ENCODE assay signal across 11 cellular contexts in the genomic region with DNA sequence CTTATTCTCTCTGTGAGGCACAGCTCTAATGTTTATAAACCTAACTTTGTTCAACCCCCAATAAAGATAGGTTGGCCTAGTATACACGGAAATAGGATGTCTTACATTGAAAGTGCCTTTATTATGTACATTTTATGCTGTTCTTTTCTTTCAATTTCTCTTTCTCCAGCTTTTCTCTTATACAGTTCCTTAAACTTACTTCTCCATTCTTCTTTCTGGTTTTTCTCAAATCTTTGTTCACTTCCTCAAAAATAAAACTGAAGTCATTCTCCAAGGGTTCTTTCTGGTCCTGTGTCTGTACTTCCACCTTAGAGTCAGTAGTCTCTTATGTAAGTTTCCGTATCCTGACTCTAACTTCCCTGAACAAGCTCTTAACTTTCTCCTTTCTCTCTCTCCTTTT. TPM values are rescaled to one million over a fixed set of nuclear protein-coding genes. Genes with fewer than 3 reads are reported as not detected.
DNase-seq lines count a peak whose midpoint lies in the region; ATAC-seq and TF ChIP-seq lines count a peak whose summit lies in the region.
"Had no signal": no experiment of that assay in that cellular context is flagged by ENCODE, and none has a peak within 500 bp of the region (broad histone marks: within the 10 kb centered on the region; RNA-seq: fewer than 3 reads in every experiment).

No MANE protein-coding gene starts in this region.

- POLR2A ChIA-PET in activated CD8-positive, alpha-beta T cell treated with anti-CD3 and anti-CD28 coated beads for 36 hours (lab: Charles Lee), result interaction anchor here (1.6 kb wide), 1 partner anchor 9 kb away, joined by 4 read pairs; no protein-coding TSS in a partner anchor
- POLR2A ChIA-PET in activated CD8-positive, alpha-beta T cell treated with anti-CD3 and anti-CD28 coated beads, Interleukin-2, amount 10 ng/mL, durations not matched to agents 7 days and 5 days (lab: Charles Lee), result interaction anchor here (1.3 kb wide), 1 partner anchor 29 kb away, joined by 6 read pairs; the partner anchor contains the start of gene NAMPT

- peaks cover 6% of the 10 kb centered on the region for H3K36me3 Mint-ChIP-seq in activated CD8-positive, alpha-beta T cell treated with anti-CD3 and anti-CD28 coated beads for 36 hours (ENCODE audit: low read depth)
- peaks cover 2% of the 10 kb centered on the region for H3K36me3 Mint-ChIP-seq in activated CD8-positive, alpha-beta T cell treated with anti-CD3 and anti-CD28 coated beads, Interleukin-2, amount 10 ng/mL, durations not matched to agents 7 days and 5 days (ENCODE audit: low read depth)
- no peaks in the 10 kb centered on the region for H3K36me3 Mint-ChIP-seq in stimulated activated naive B cell treated with anti-CD40 and anti-IgM and Interleukin-4, amounts not matched to agents 10 μg/mL and 1 μg/mL and 100 μg/mL, for 72 hours

- H3K4me3 Mint-ChIP-seq in activated CD8-positive, alpha-beta T cell treated with anti-CD3 and anti-CD28 coated beads for 36 hours, result no peak overlapping the region
- no peak overlapping the region for H3K4me3 Mint-ChIP-seq in activated CD8-positive, alpha-beta T cell treated with anti-CD3 and anti-CD28 coated beads, Interleukin-2, amount 10 ng/mL, durations not matched to agents 7 days and 5 days
- peak overlapping the region; percentile 4 to 25 for H3K4me3 Mint-ChIP-seq in stimulated activated naive B cell treated with anti-CD40 and anti-IgM and Interleukin-4, amounts not matched to agents 10 μg/mL and 1 μg/mL and 100 μg/mL, for 72 hours
- H3K4me3 Mint-ChIP-seq: neural crest cell had no signal

- ATAC-seq in activated CD8-positive, alpha-beta T cell treated with anti-CD3 and anti-CD28 coated beads for 36 hours, result no peak
- ATAC-seq in activated CD8-positive, alpha-beta T cell treated with anti-CD3 and anti-CD28 coated beads, Interleukin-2, amount 10 ng/mL, durations not matched to agents 7 days and 5 days, result no peak
- no peak for ATAC-seq in RWPE2 (ENCODE audit: low read depth)
- ATAC-seq in left cardiac atrium, result peak; percentile 12 to 45
- peak; percentile 89 to 91 for ATAC-seq in stimulated activated naive B cell treated with anti-CD40 and anti-IgM and Interleukin-4, amounts not matched to agents 10 μg/mL and 1 μg/mL and 100 μg/mL, for 72 hours (replicated peaks)
- ATAC-seq in HG02610 (IDR thresholded peaks at IDR 0.05; ENCODE audit: unreplicated experiment), result no peak
- no peak for ATAC-seq in GM21786 (IDR thresholded peaks at IDR 0.05; ENCODE audit: unreplicated experiment)

- intact Hi-C loops in activated CD8-positive, alpha-beta T cell treated with anti-CD3 and anti-CD28 coated beads for 36 hours (cut with micrococcal nuclease), result loop anchor here (2.0 kb wide), 1 partner anchor 27 kb away; no protein-coding TSS in a partner anchor
- intact Hi-C loops in left cardiac atrium (cut with DNase I), result no loop called here

- peaks cover 9% of the 10 kb centered on the region for H3K9me3 Mint-ChIP-seq in activated CD8-positive, alpha-beta T cell treated with anti-CD3 and anti-CD28 coated beads for 36 hours
- H3K9me3 Mint-ChIP-seq in activated CD8-positive, alpha-beta T cell treated with anti-CD3 and anti-CD28 coated beads, Interleukin-2, amount 10 ng/mL, durations not matched to agents 7 days and 5 days (ENCODE audit: insufficient read depth), result peaks cover 20% of the 10 kb centered on the region
- peaks cover 0 to 4% of the 10 kb centered on the region in 2 donors for H3K9me3 Mint-ChIP-seq in stimulated activated naive B cell treated with anti-CD40 and anti-IgM and Interleukin-4, amounts not matched to agents 10 μg/mL and 1 μg/mL and 100 μg/mL, for 72 hours

- no peaks in the 10 kb centered on the region for H3K27me3 ChIP-seq in RWPE2 (ENCODE audit: insufficient read depth, poor library complexity, severe bottlenecking)
- H3K27me3 ChIP-seq: tibial artery had no signal

- CTCF ChIA-PET in activated CD8-positive, alpha-beta T cell treated with anti-CD3 and anti-CD28 coated beads for 36 hours (lab: Charles Lee), result interaction anchor here (1.3 kb wide), 1 partner anchor 149 kb away, joined by 3 read pairs; no protein-coding TSS in a partner anchor
- CTCF ChIA-PET in activated CD8-positive, alpha-beta T cell treated with anti-CD3 and anti-CD28 coated beads, Interleukin-2, amount 10 ng/mL, durations not matched to agents 7 days and 5 days (lab: Charles Lee), result interaction anchor here (0.6 to 0.8 kb wide), 2 partner anchors 9 to 160 kb away, joined by 3 read pairs; no protein-coding TSS in a partner anchor

- H3K36me3 ChIP-seq in RWPE2 (ENCODE audit: low read depth), result no peaks in the 10 kb centered on the region
- H3K36me3 ChIP-seq: tibial artery had no signal

- H3K9me3 ChIP-seq in RWPE2 (ENCODE audit: severe bottlenecking), result no peaks in the 10 kb centered on the region
- H3K9me3 ChIP-seq: tibial artery had no signal

- no peak for DNase-seq in activated CD8-positive, alpha-beta T cell treated with anti-CD3 and anti-CD28 coated beads for 36 hours
- no peak for DNase-seq in activated CD8-positive, alpha-beta T cell treated with anti-CD3 and anti-CD28 coated beads, Interleukin-2, amount 10 ng/mL, durations not matched to agents 7 days and 5 days
- DNase-seq in RWPE2 (ENCODE audit: low spot score), result no peak
- no peak for DNase-seq in left cardiac atrium
- no peak for DNase-seq in stimulated activated naive B cell treated with anti-CD40 and anti-IgM and Interleukin-4, amounts not matched to agents 10 μg/mL and 1 μg/mL and 100 μg/mL, for 72 hours
- no peak for DNase-seq in foreskin fibroblast
- DNase-seq: NCI-H2227 treated with DMSO at 0.1 percent for 48 hours, tibial artery had no signal

- H3K4me1 ChIP-seq in RWPE2 (ENCODE audit: insufficient read depth, poor library complexity, severe bottlenecking), result peaks cover 23% of the 10 kb centered on the region
- H3K4me1 ChIP-seq: tibial artery had no signal

- TF ChIP-seq CTCF in activated CD8-positive, alpha-beta T cell treated with anti-CD3 and anti-CD28 coated beads for 36 hours (IDR thresholded peaks at IDR 0.05), result no peak
- no peak for TF ChIP-seq CTCF in RWPE2 (IDR thresholded peaks at IDR 0.05; ENCODE audit: poor library complexity, severe bottlenecking)
- TF ChIP-seq CTCF in foreskin fibroblast (IDR thresholded peaks at IDR 0.05; ENCODE audit: low read depth, low read length), result no peak

- H3K4me1 Mint-ChIP-seq in activated CD8-positive, alpha-beta T cell treated with anti-CD3 and anti-CD28 coated beads for 36 hours (ENCODE audit: low read depth), result peaks cover 21% of the 10 kb centered on the region
- H3K4me1 Mint-ChIP-seq in activated CD8-positive, alpha-beta T cell treated with anti-CD3 and anti-CD28 coated beads, Interleukin-2, amount 10 ng/mL, durations not matched to agents 7 days and 5 days (ENCODE audit: low read depth), result peaks cover 9% of the 10 kb centered on the region
- H3K4me1 Mint-ChIP-seq in stimulated activated naive B cell treated with anti-CD40 and anti-IgM and Interleukin-4, amounts not matched to agents 10 μg/mL and 1 μg/mL and 100 μg/mL, for 72 hours, result peaks cover 5 to 12% of the 10 kb centered on the region in 2 donors
- H3K4me1 Mint-ChIP-seq: neural crest cell had no signal

- no peak overlapping the region for H3K4me3 ChIP-seq in RWPE2 (ENCODE audit: severe bottlenecking)
- H3K4me3 ChIP-seq in foreskin fibroblast (ENCODE audit: low read depth in 1 of 2, low read length in 2 of 2), result no peak overlapping the region
- H3K4me3 ChIP-seq: tibial artery had no signal

- peaks cover 27% of the 10 kb centered on the region for H3K27me3 Mint-ChIP-seq in activated CD8-positive, alpha-beta T cell treated with anti-CD3 and anti-CD28 coated beads for 36 hours
- peaks cover 9% of the 10 kb centered on the region for H3K27me3 Mint-ChIP-seq in activated CD8-positive, alpha-beta T cell treated with anti-CD3 and anti-CD28 coated beads, Interleukin-2, amount 10 ng/mL, durations not matched to agents 7 days and 5 days (ENCODE audit: low read depth)
- peaks cover 0 to 10% of the 10 kb centered on the region in 2 donors for H3K27me3 Mint-ChIP-seq in stimulated activated naive B cell treated with anti-CD40 and anti-IgM and Interleukin-4, amounts not matched to agents 10 μg/mL and 1 μg/mL and 100 μg/mL, for 72 hours

- H3K27ac Mint-ChIP-seq in activated CD8-positive, alpha-beta T cell treated with anti-CD3 and anti-CD28 coated beads for 36 hours, result peak overlapping the region; percentile 60
- no peak overlapping the region for H3K27ac Mint-ChIP-seq in activated CD8-positive, alpha-beta T cell treated with anti-CD3 and anti-CD28 coated beads, Interleukin-2, amount 10 ng/mL, durations not matched to agents 7 days and 5 days
- H3K27ac Mint-ChIP-seq in stimulated activated naive B cell treated with anti-CD40 and anti-IgM and Interleukin-4, amounts not matched to agents 10 μg/mL and 1 μg/mL and 100 μg/mL, for 72 hours, result peak overlapping the region; percentile 33

- H3K27ac ChIP-seq in RWPE2 (ENCODE audit: poor library complexity, severe bottlenecking), result peak overlapping the region; percentile 81
- H3K27ac ChIP-seq: tibial artery had no signal

RNA-seq across cellular contexts. Expression of gene NAMPT, which starts 29.2 kb away (rescaled TPM):
- 100 to 1,000 TPM; 790 to 812 TPM for total RNA-seq in activated CD8-positive, alpha-beta T cell treated with anti-CD3 and anti-CD28 coated beads for 36 hours
- 10 to 100 TPM; 65.5 to 69.3 TPM for total RNA-seq in activated CD8-positive, alpha-beta T cell treated with anti-CD3 and anti-CD28 coated beads, Interleukin-2, amount 10 ng/mL, durations not matched to agents 7 days and 5 days
- total RNA-seq in left cardiac atrium, result 100 to 1,000 TPM; 126 to 319 TPM

Comparison
In these comparisons a context has a peak if more than half of its experiments do, and no peak if none do; other contexts are left out.
1. ATAC-seq: peak in left cardiac atrium (2 of 2) and stimulated activated naive B cell treated with anti-CD40 and anti-IgM and Interleukin-4, amounts not matched to agents 10 μg/mL and 1 μg/mL and 100 μg/mL, for 72 hours (2 of 2); none in activated CD8-positive, alpha-beta T cell treated with anti-CD3 and anti-CD28 coated beads for 36 hours (single experiment), activated CD8-positive, alpha-beta T cell treated with anti-CD3 and anti-CD28 coated beads, Interleukin-2, amount 10 ng/mL, durations not matched to agents 7 days and 5 days (single experiment), RWPE2 (single experiment), HG02610 (single experiment) and GM21786 (single experiment).
2. H3K4me3 Mint-ChIP-seq: peak in stimulated activated naive B cell treated with anti-CD40 and anti-IgM and Interleukin-4, amounts not matched to agents 10 μg/mL and 1 μg/mL and 100 μg/mL, for 72 hours (2 of 2); none in activated CD8-positive, alpha-beta T cell treated with anti-CD3 and anti-CD28 coated beads for 36 hours (single experiment) and activated CD8-positive, alpha-beta T cell treated with anti-CD3 and anti-CD28 coated beads, Interleukin-2, amount 10 ng/mL, durations not matched to agents 7 days and 5 days (single experiment).